8 cellular contexts compared by ENCODE assay signal in genomic region chr17:68748381-68748780, GRCh38.
"Had no signal": no experiment of that assay in that cellular context is flagged by ENCODE, and none has a peak within 500 bp of the region (broad histone marks: within the 10 kb centered on the region; RNA-seq: fewer than 3 reads in every experiment).

No MANE protein-coding gene starts in this region.

- H3K36me3 ChIP-seq: HAP-1 had no signal

- DNase-seq: GOT3, H7, IMR-90, KG1 had no signal

- ATAC-seq: HCT116, K562 had no signal

- H3K27ac ChIP-seq: HL-60 had no signal

- H3K9me3 ChIP-seq: HAP-1 had no signal

- H3K4me3 ChIP-seq: HAP-1, K562 had no signal
